8 cellular contexts compared by ENCODE assay signal in genomic region chr9:109497193-109498165, GRCh38. TPM values are rescaled to one million over a fixed set of nuclear protein-coding genes. Genes with fewer than 3 reads are reported as not detected.
DNase-seq lines count a peak whose midpoint lies in the region; ATAC-seq lines count a peak whose summit lies in the region.

No MANE protein-coding gene starts in this region.

- no peak overlapping the region for H3K27ac Mint-ChIP-seq in activated naive CD4-positive, alpha-beta T cell treated with anti-CD3 and anti-CD28 coated beads, Interleukin-2, amount 10 ng/mL, durations not matched to agents 7 days and 5 days

- 4% methylated on average over 85 of the region's 85 CpGs for WGBS in urinary bladder

- no peaks in the 10 kb centered on the region for H3K36me3 ChIP-seq in adipocyte (ENCODE audit: control insufficient read depth, insufficient read depth, low read length, severe bottlenecking)
- H3K36me3 ChIP-seq in urinary bladder (ENCODE audit: insufficient read depth): no peaks in the 10 kb centered on the region

- DNase-seq in activated naive CD4-positive, alpha-beta T cell treated with anti-CD3 and anti-CD28 coated beads, Interleukin-2, amount 10 ng/mL, durations not matched to agents 7 days and 5 days: no peak
- DNase-seq in activated naive CD4-positive, alpha-beta T cell treated with Interleukin-2 at 50 U/mL for 16 hours: no peak
- peak; percentile 54 for DNase-seq in adipocyte (ENCODE audit: low read depth)
- peak; percentile 34 for DNase-seq in kidney glomerular epithelial cell (lab: John Stamatoyannopoulos, UW)
- DNase-seq in activated T-cell treated with anti-CD3 and anti-CD28 coated beads, Interleukin-2, amount 50 U/mL, for 48 hours: no peak
- no peak for DNase-seq in germinal center (ENCODE audit: low spot score)

- peaks cover 8% of the 10 kb centered on the region for H3K4me1 ChIP-seq in adipocyte (ENCODE audit: control insufficient read depth, insufficient read depth, low read length)
- H3K4me1 ChIP-seq in urinary bladder (ENCODE audit: insufficient read depth): no peaks in the 10 kb centered on the region

- H3K27me3 Mint-ChIP-seq in activated naive CD4-positive, alpha-beta T cell treated with anti-CD3 and anti-CD28 coated beads, Interleukin-2, amount 10 ng/mL, durations not matched to agents 7 days and 5 days: peaks cover 72% of the 10 kb centered on the region

- no peak for ATAC-seq in GM19463 (IDR thresholded peaks at IDR 0.05; ENCODE audit: unreplicated experiment)

- H3K9me3 Mint-ChIP-seq in activated naive CD4-positive, alpha-beta T cell treated with anti-CD3 and anti-CD28 coated beads, Interleukin-2, amount 10 ng/mL, durations not matched to agents 7 days and 5 days: no peaks in the 10 kb centered on the region

- H3K36me3 Mint-ChIP-seq in activated naive CD4-positive, alpha-beta T cell treated with anti-CD3 and anti-CD28 coated beads, Interleukin-2, amount 10 ng/mL, durations not matched to agents 7 days and 5 days: no peaks in the 10 kb centered on the region

- H3K9ac ChIP-seq in adipocyte (ENCODE audit: low read length): peak overlapping the region; percentile 31

- no peaks in the 10 kb centered on the region for H3K9me3 ChIP-seq in adipocyte (ENCODE audit: control insufficient read depth, low read length)

- peaks cover 49% of the 10 kb centered on the region for H3K27me3 ChIP-seq in adipocyte (replicated peaks; ENCODE audit: control insufficient read depth, insufficient read depth, low read length)

- H3K27ac ChIP-seq in urinary bladder (ENCODE audit: low read depth): no peak overlapping the region

- H3K4me3 ChIP-seq in adipocyte (ENCODE audit: low read length) (peak overlapping the region; percentile 78), urinary bladder (ENCODE audit: low read depth, low read length) (peak overlapping the region; percentile 77)

- peak overlapping the region; percentile 15 for H3K4me3 Mint-ChIP-seq in activated naive CD4-positive, alpha-beta T cell treated with anti-CD3 and anti-CD28 coated beads, Interleukin-2, amount 10 ng/mL, durations not matched to agents 7 days and 5 days

- H3K4me1 Mint-ChIP-seq in activated naive CD4-positive, alpha-beta T cell treated with anti-CD3 and anti-CD28 coated beads, Interleukin-2, amount 10 ng/mL, durations not matched to agents 7 days and 5 days: peaks cover 6% of the 10 kb centered on the region

- CTCF ChIA-PET in activated naive CD4-positive, alpha-beta T cell treated with anti-CD3 and anti-CD28 coated beads, Interleukin-2, amount 10 ng/mL, durations not matched to agents 7 days and 5 days (lab: Charles Lee): no interaction called here

RNA-seq across cellular contexts. Expression of gene PTPN3, which starts 0.6 kb away (rescaled TPM):
- total RNA-seq in urinary bladder: 4.2 TPM
- polyA plus RNA-seq in urinary bladder: 1.9 TPM

Comparison
In these comparisons a context has a peak if more than half of its experiments do, and no peak if none do; other contexts are left out.
1. DNase-seq: peak in adipocyte (single experiment) and kidney glomerular epithelial cell (single experiment); none in activated naive CD4-positive, alpha-beta T cell treated with anti-CD3 and anti-CD28 coated beads, Interleukin-2, amount 10 ng/mL, durations not matched to agents 7 days and 5 days (single experiment), activated naive CD4-positive, alpha-beta T cell treated with Interleukin-2 at 50 U/mL for 16 hours (single experiment), activated T-cell treated with anti-CD3 and anti-CD28 coated beads, Interleukin-2, amount 50 U/mL, for 48 hours (0 of 2) and germinal center (single experiment).